Comparison of ENCODE assay signal across 21 cellular contexts in the genomic region with DNA sequence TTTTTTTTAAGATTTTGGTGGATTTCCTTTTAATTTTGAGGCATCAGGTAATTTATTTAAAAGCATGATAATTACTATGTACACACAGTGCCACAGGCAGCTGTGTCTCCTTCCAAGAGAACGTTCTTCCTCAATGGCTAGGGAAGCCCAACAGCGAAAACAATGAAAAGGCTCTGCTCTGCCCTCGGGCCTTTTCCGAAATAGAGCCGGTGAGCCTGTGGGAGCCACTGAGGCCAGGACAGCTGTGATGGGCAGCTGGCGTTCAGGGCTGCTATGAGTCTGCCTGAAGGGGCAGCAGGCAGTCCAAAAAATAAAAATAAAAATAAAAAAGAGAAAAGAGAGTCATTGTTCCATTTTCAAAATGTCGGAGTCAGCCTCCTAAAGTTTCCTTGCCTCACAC.
"Had no signal": no experiment of that assay in that cellular context is flagged by ENCODE, and none has a peak within 500 bp of the region (broad histone marks: within the 10 kb centered on the region; RNA-seq: fewer than 3 reads in every experiment).

No MANE protein-coding gene starts in this region.

- DNase-seq: effector CD8-positive, alpha-beta T cell; endodermal cell; foreskin fibroblast; gastrocnemius medialis; head of caudate nucleus; left ventricle myocardium superior; lower lobe of right lung; natural killer cell; pancreas; right lobe of liver; small intestine; stimulated activated CD4-positive, alpha-beta T cell treated with anti-CD3 and anti-CD28 coated beads, Interleukin-15, amount 100 ng/mL, for 24 hours; stimulated activated CD4-positive, alpha-beta T cell treated with anti-CD3 and anti-CD28 coated beads, Interleukin-4, amount 100 ng/mL, for 1 hour; stimulated activated CD8-positive, alpha-beta memory T cell treated with anti-CD3 and anti-CD28 coated beads, Interleukin-4, amount 100 ng/mL, for 48 hours; stimulated activated naive CD4-positive, alpha-beta T cell; stimulated activated naive CD8-positive, alpha-beta T cell treated with anti-CD3 and anti-CD28 coated beads, Interleukin-15, amount 100 ng/mL, for 72 hours; transverse colon; upper lobe of right lung; uterus had no signal

- H3K36me3 ChIP-seq: gastrocnemius medialis, lower lobe of right lung, neutrophil, pancreas, right lobe of liver, suprapubic skin, transverse colon, upper lobe of right lung, uterus had no signal

- H3K27ac ChIP-seq: gastrocnemius medialis, lower lobe of right lung, neutrophil, pancreas, right lobe of liver, suprapubic skin, transverse colon, upper lobe of right lung, uterus had no signal

- H3K9me3 ChIP-seq: gastrocnemius medialis, lower lobe of right lung, neutrophil, pancreas, right lobe of liver, suprapubic skin, transverse colon, upper lobe of right lung, uterus had no signal

- H3K4me3 ChIP-seq: gastrocnemius medialis, lower lobe of right lung, pancreas, right lobe of liver, suprapubic skin, transverse colon, upper lobe of right lung, uterus had no signal

- H3K27me3 ChIP-seq: gastrocnemius medialis, neutrophil, pancreas, right lobe of liver, suprapubic skin, transverse colon, upper lobe of right lung, uterus had no signal

- H3K4me1 ChIP-seq: lower lobe of right lung, pancreas, suprapubic skin, transverse colon, upper lobe of right lung, uterus had no signal
